In genomic region chr11:63847363-63847762, GRCh38 we compare ENCODE assay signal across 12 cellular contexts. TPM values are rescaled to one million over a fixed set of nuclear protein-coding genes. Genes with fewer than 3 reads are reported as not detected.
DNase-seq lines count a peak whose midpoint lies in the region; ATAC-seq and TF ChIP-seq lines count a peak whose summit lies in the region.
"Had no signal": no experiment of that assay in that cellular context is flagged by ENCODE, and none has a peak within 500 bp of the region (broad histone marks: within the 10 kb centered on the region; RNA-seq: fewer than 3 reads in every experiment).

No MANE protein-coding gene starts in this region.

- TF ChIP-seq POLR2A in body of pancreas (IDR thresholded peaks at IDR 0.05) (no peak), transverse colon (IDR thresholded peaks at IDR 0.05) (no peak), GM18505 (IDR thresholded peaks at IDR 0.05; ENCODE audit: borderline replicate concordance, extremely low read depth, insufficient read depth, insufficient read length) (no peak)

- peak overlapping the region; percentile 19 for H3K27ac Mint-ChIP-seq in activated CD4-positive, alpha-beta T cell treated with anti-CD3 and anti-CD28 coated beads, Interleukin-2, amount 10 ng/mL, durations not matched to agents 7 days and 5 days

- H3K27me3 Mint-ChIP-seq in activated CD4-positive, alpha-beta T cell treated with anti-CD3 and anti-CD28 coated beads, Interleukin-2, amount 10 ng/mL, durations not matched to agents 7 days and 5 days = no peaks in the 10 kb centered on the region

- H3K36me3 ChIP-seq in body of pancreas (replicated peaks in 1 of 2; ENCODE audit: insufficient read depth in 1 of 2, low read depth in 2 of 2) (no peaks in the 10 kb centered on the region), transverse colon (peaks cover 0 to 6% (median 0%) of the 10 kb centered on the region in 4 donors)

- H3K4me1 ChIP-seq in body of pancreas (peaks cover 96% of the 10 kb centered on the region), transverse colon (peaks cover 26 to 79% (median 36%) of the 10 kb centered on the region in 4 donors)

- intact Hi-C loops in body of pancreas (cut with DNase I) (no loop called here), transverse colon (cut with DNase I; ENCODE audit: low total_unique reads) (loop anchor here (5.0 kb wide), 1 partner anchor 75 kb away; no protein-coding TSS in a partner anchor)

- H3K4me3 Mint-ChIP-seq in activated CD4-positive, alpha-beta T cell treated with anti-CD3 and anti-CD28 coated beads, Interleukin-2, amount 10 ng/mL, durations not matched to agents 7 days and 5 days = no peak overlapping the region

- peak; percentile 86 for ATAC-seq in body of pancreas
- ATAC-seq in GM18867 (IDR thresholded peaks at IDR 0.05; ENCODE audit: unreplicated experiment) = no peak
- no peak for ATAC-seq in GM18505 (IDR thresholded peaks at IDR 0.05; ENCODE audit: unreplicated experiment)

- no peak for DNase-seq in activated CD4-positive, alpha-beta T cell treated with anti-CD3 and anti-CD28 coated beads, Interleukin-2, amount 10 ng/mL, durations not matched to agents 7 days and 5 days
- DNase-seq in activated CD4-positive, alpha-beta T cell treated with anti-CD3 and anti-CD28 coated beads, Interleukin-2, amount 50 U/mL, for 4 hours = no peak
- DNase-seq in body of pancreas (peak; percentile 80 to 93 (median 90)), left kidney (ENCODE audit: low read depth, low spot score) (peak; percentile 69), transverse colon (no peak), DMS153 treated with DMSO at 0.1 percent for 48 hours (lab: John Stamatoyannopoulos, UW; ENCODE audit: unreplicated experiment) (no peak)
- DNase-seq: activated effector memory CD4-positive, alpha-beta T cell treated with Interleukin-2 at 50 U/mL for 16 hours; effector memory CD4-positive, alpha-beta T cell; Karpas-422 had no signal

- H3K27me3 ChIP-seq in body of pancreas = no peaks in the 10 kb centered on the region
- H3K27me3 ChIP-seq in transverse colon = no peaks in the 10 kb centered on the region
- H3K27me3 ChIP-seq: right atrium auricular region had no signal

- in situ Hi-C loops in transverse colon (cut with MboI; ENCODE audit: low pct_ligation_motif_present in 1 of 4, low pct_unique_long_range_greater_than_20kb in 1 of 4, low sequenced_read_pairs in 3 of 4) = loop anchor here in 1 of 4 donors (25.0 kb wide), 1 partner anchor 315 kb away; the partner anchor contains the start of gene MACROD1

- POLR2A ChIA-PET in activated CD4-positive, alpha-beta T cell treated with anti-CD3 and anti-CD28 coated beads, Interleukin-2, amount 10 ng/mL, durations not matched to agents 7 days and 5 days (lab: Charles Lee) = no interaction called here

- WGBS in body of pancreas, 2 donors = 11 to 13% methylated on average over 3 of the region's 3 CpGs
- WGBS in transverse colon (ENCODE audit: low coverage in 1 of 2), 2 donors = 55% methylated on average over 3 of the region's 3 CpGs; no CpG with 5 or more reads in 1 of the 2 donors

- peaks cover 59% of the 10 kb centered on the region for H3K36me3 Mint-ChIP-seq in activated CD4-positive, alpha-beta T cell treated with anti-CD3 and anti-CD28 coated beads, Interleukin-2, amount 10 ng/mL, durations not matched to agents 7 days and 5 days (ENCODE audit: low read depth)

- H3K4me3 ChIP-seq in body of pancreas (no peak overlapping the region), transverse colon (no peak overlapping the region)
- H3K4me3 ChIP-seq: right atrium auricular region had no signal

- H3K9me3 ChIP-seq in body of pancreas (no peaks in the 10 kb centered on the region), transverse colon (no peaks in the 10 kb centered on the region)
- H3K9me3 ChIP-seq: right atrium auricular region had no signal

- CTCF ChIA-PET in activated CD4-positive, alpha-beta T cell treated with anti-CD3 and anti-CD28 coated beads, Interleukin-2, amount 10 ng/mL, durations not matched to agents 7 days and 5 days (lab: Charles Lee) = interaction anchor here (5.5 kb wide), 1 partner anchor 9 kb away, joined by 26 read pairs; the partner anchor contains the start of gene MARK2

- TF ChIP-seq EP300 in transverse colon (IDR thresholded peaks at IDR 0.05; ENCODE audit: low read depth) = no peak

- H3K27ac ChIP-seq in body of pancreas = peak overlapping the region; percentile 84 to 95 (median 89)
- H3K27ac ChIP-seq in transverse colon = peak overlapping the region; percentile 5 to 55 (median 44)
- H3K27ac ChIP-seq: right atrium auricular region had no signal

- no peaks in the 10 kb centered on the region for H3K9me3 Mint-ChIP-seq in activated CD4-positive, alpha-beta T cell treated with anti-CD3 and anti-CD28 coated beads, Interleukin-2, amount 10 ng/mL, durations not matched to agents 7 days and 5 days

- TF ChIP-seq CTCF in body of pancreas (IDR thresholded peaks at IDR 0.05) = no peak
- no peak for TF ChIP-seq CTCF in transverse colon (IDR thresholded peaks at IDR 0.05)

- H3K4me1 Mint-ChIP-seq in activated CD4-positive, alpha-beta T cell treated with anti-CD3 and anti-CD28 coated beads, Interleukin-2, amount 10 ng/mL, durations not matched to agents 7 days and 5 days = peaks cover 73% of the 10 kb centered on the region

RNA-seq across cellular contexts. Expression of gene MARK2, which starts 8.5 kb away (rescaled TPM):
- 10 to 100 TPM; 68.3 to 69.2 TPM for total RNA-seq in activated CD4-positive, alpha-beta T cell treated with anti-CD3 and anti-CD28 coated beads, Interleukin-2, amount 10 ng/mL, durations not matched to agents 7 days and 5 days
- total RNA-seq in body of pancreas (10 to 100 TPM; 32.2 to 33.9 TPM), transverse colon (100 to 1,000 TPM in 1 of 4 donors, 10 to 100 TPM in 3; 33.0 to 106 (median 77.8) TPM)

RNA-seq across cellular contexts. Expression of gene SPINDOC, which starts 34.1 kb away (rescaled TPM):
- 10 to 100 TPM; 38.4 to 40.7 TPM for total RNA-seq in activated CD4-positive, alpha-beta T cell treated with anti-CD3 and anti-CD28 coated beads, Interleukin-2, amount 10 ng/mL, durations not matched to agents 7 days and 5 days
- 10 to 100 TPM in 1 of 2 donors, 1 to 10 TPM in 1; 3.6 to 16.2 TPM for total RNA-seq in body of pancreas
- total RNA-seq in transverse colon = 1 to 10 TPM; 1.5 to 9.8 (median 5.2) TPM

Comparison
In these comparisons a context has a peak if more than half of its experiments do, and no peak if none do; other contexts are left out.
1. DNase-seq: peak in body of pancreas (4 of 4) and left kidney (single experiment); none in activated CD4-positive, alpha-beta T cell treated with anti-CD3 and anti-CD28 coated beads, Interleukin-2, amount 10 ng/mL, durations not matched to agents 7 days and 5 days (single experiment), activated CD4-positive, alpha-beta T cell treated with anti-CD3 and anti-CD28 coated beads, Interleukin-2, amount 50 U/mL, for 4 hours (0 of 2), transverse colon (single experiment) and DMS153 treated with DMSO at 0.1 percent for 48 hours (single experiment).